Comparison of ENCODE assay signal across 22 cellular contexts in genomic region chr9:96156578-96156977, GRCh38.
DNase-seq lines count a peak whose midpoint lies in the region; ATAC-seq and TF ChIP-seq lines count a peak whose summit lies in the region.
"Had no signal": no experiment of that assay in that cellular context is flagged by ENCODE, and none has a peak within 500 bp of the region (broad histone marks: within the 10 kb centered on the region; RNA-seq: fewer than 3 reads in every experiment).

No MANE protein-coding gene starts in this region.

- H3K36me3 ChIP-seq in BLaER1 (no peaks in the 10 kb centered on the region), SJCRH30 (no peaks in the 10 kb centered on the region), neural progenitor cell (no peaks in the 10 kb centered on the region)
- H3K36me3 ChIP-seq in BLaER1 treated with 17β-estradiol and CSF1 and Interleukin-3, amounts not matched to agents 10 nM and 100 nM, result no peaks in the 10 kb centered on the region
- H3K36me3 ChIP-seq: gastrocnemius medialis, right lobe of liver had no signal

- peaks cover 20% of the 10 kb centered on the region for H3K4me1 Mint-ChIP-seq in neural progenitor cell

- peaks cover 3% of the 10 kb centered on the region for H3K9me3 Mint-ChIP-seq in neural progenitor cell
- H3K9me3 Mint-ChIP-seq: activated naive CD8-positive, alpha-beta T cell treated with anti-CD3 and anti-CD28 coated beads, Interleukin-2, amount 50 U/mL, for 24 hours; activated T-helper 1 cell treated with anti-CD3 and anti-CD28 coated beads, Interleukin-12 subunit alpha, Interleukin-12 subunit beta, Interleukin-2, Interleukin-4 antibody, amounts not matched to agents 30 ng/mL and 10 ng/mL and 1 ng/mL, durations not matched to agents 14 hours and 24 hours and 36 hours; HFFc6 had no signal

- H3K27me3 ChIP-seq in BLaER1 (no peaks in the 10 kb centered on the region), SJCRH30 (no peaks in the 10 kb centered on the region), neural progenitor cell (no peaks in the 10 kb centered on the region)
- no peaks in the 10 kb centered on the region for H3K27me3 ChIP-seq in BLaER1 treated with 17β-estradiol and CSF1 and Interleukin-3, amounts not matched to agents 10 nM and 100 nM
- H3K27me3 ChIP-seq: gastrocnemius medialis, right lobe of liver had no signal

- H3K4me3 Mint-ChIP-seq in neural progenitor cell, result no peak overlapping the region
- H3K4me3 Mint-ChIP-seq: activated naive CD8-positive, alpha-beta T cell treated with anti-CD3 and anti-CD28 coated beads, Interleukin-2, amount 50 U/mL, for 24 hours; activated T-helper 1 cell treated with anti-CD3 and anti-CD28 coated beads, Interleukin-12 subunit alpha, Interleukin-12 subunit beta, Interleukin-2, Interleukin-4 antibody, amounts not matched to agents 30 ng/mL and 10 ng/mL and 1 ng/mL, durations not matched to agents 14 hours and 24 hours and 36 hours; HFFc6 had no signal

- H3K4me1 ChIP-seq in BLaER1 (peaks cover 73% of the 10 kb centered on the region), SJCRH30 (peaks cover 21% of the 10 kb centered on the region), neural progenitor cell (peaks cover 10% of the 10 kb centered on the region)
- peaks cover 46 to 76% (median 65%) of the 10 kb centered on the region in 10 experiments for H3K4me1 ChIP-seq in BLaER1 treated with 17β-estradiol and CSF1 and Interleukin-3, amounts not matched to agents 10 nM and 100 nM
- H3K4me1 ChIP-seq: gastrocnemius medialis, right lobe of liver had no signal

- H3K36me3 Mint-ChIP-seq in neural progenitor cell, result no peaks in the 10 kb centered on the region

- no peak overlapping the region; the same call in 1 of the 2 replicates for H3K9ac ChIP-seq in BLaER1
- H3K9ac ChIP-seq in BLaER1 treated with 17β-estradiol and CSF1 and Interleukin-3, amounts not matched to agents 10 nM and 100 nM, result peak overlapping the region in 3 of 11 experiments; percentile 12 to 31 (median 12); a peak in 6 of 22 replicates
- no peak overlapping the region for H3K9ac ChIP-seq in neural progenitor cell
- H3K9ac ChIP-seq: SK-N-SH had no signal

- peak overlapping the region; percentile 76 for H2AFZ ChIP-seq in neural progenitor cell (replicated peaks)

- peak in 1 of 2 experiments; percentile 61 for DNase-seq in SJCRH30
- DNase-seq in neural progenitor cell (ENCODE audit: low spot score), result peak; percentile 24
- no peak for DNase-seq in T-helper 9 cell
- DNase-seq in HK-2 (ENCODE audit: unreplicated experiment), result no peak
- DNase-seq: activated naive CD8-positive, alpha-beta T cell treated with anti-CD3 and anti-CD28 coated beads, Interleukin-2, amount 50 U/mL, for 24 hours; AML-193; erythroblast; HFFc6; KBM-7; NCI-H1048; NCI-H82; right lobe of liver; SK-N-SH; stimulated activated CD4-positive, alpha-beta T cell treated with anti-CD3 and anti-CD28 coated beads, Interleukin-2, amount 100 ng/mL, for 48 hours; substantia nigra had no signal

- H3K9me3 ChIP-seq in BLaER1 (peaks cover 9% of the 10 kb centered on the region), SJCRH30 (replicated peaks) (no peaks in the 10 kb centered on the region; the same call in 1 of the 2 replicates), neural progenitor cell (ENCODE audit: low read depth) (no peaks in the 10 kb centered on the region)
- peaks cover 0 to 28% (median 6%) of the 10 kb centered on the region in 11 experiments; a peak in 10 of 22 replicates for H3K9me3 ChIP-seq in BLaER1 treated with 17β-estradiol and CSF1 and Interleukin-3, amounts not matched to agents 10 nM and 100 nM (replicated peaks in 1 of 11)
- H3K9me3 ChIP-seq: gastrocnemius medialis, right lobe of liver, SK-N-SH had no signal

- peak overlapping the region; percentile 74 for H3K4me2 ChIP-seq in BLaER1
- peak overlapping the region; percentile 56 to 81 (median 71) for H3K4me2 ChIP-seq in BLaER1 treated with 17β-estradiol and CSF1 and Interleukin-3, amounts not matched to agents 10 nM and 100 nM
- H3K4me2 ChIP-seq in neural progenitor cell, result peak overlapping the region; percentile 31
- H3K4me2 ChIP-seq: SK-N-SH had no signal

- H3K79me2 ChIP-seq in neural progenitor cell (ENCODE audit: low read depth), result no peaks in the 10 kb centered on the region

- H3K27ac ChIP-seq in BLaER1, result peak overlapping the region; percentile 42
- H3K27ac ChIP-seq in BLaER1 treated with 17β-estradiol and CSF1 and Interleukin-3, amounts not matched to agents 10 nM and 100 nM, result peak overlapping the region in 8 of 11 experiments; percentile 30 to 68 (median 42); a peak in 14 of 22 replicates
- H3K27ac ChIP-seq in SJCRH30, result peak overlapping the region; percentile 12; the same call in 1 of the 2 replicates
- no peak overlapping the region for H3K27ac ChIP-seq in neural progenitor cell
- H3K27ac ChIP-seq: right lobe of liver had no signal

- TF ChIP-seq CTCF in neural progenitor cell (IDR thresholded peaks at IDR 0.05), result no peak

- H4K20me1 ChIP-seq in BLaER1, result no peaks in the 10 kb centered on the region
- H4K20me1 ChIP-seq in BLaER1 treated with 17β-estradiol and CSF1 and Interleukin-3, amounts not matched to agents 10 nM and 100 nM, result no peaks in the 10 kb centered on the region
- no peaks in the 10 kb centered on the region for H4K20me1 ChIP-seq in neural progenitor cell (ENCODE audit: low read depth)

- H3K27me3 Mint-ChIP-seq in neural progenitor cell (ENCODE audit: insufficient read depth, low read depth), result peaks cover 18% of the 10 kb centered on the region

- no peaks in the 10 kb centered on the region for H3F3A ChIP-seq in neural progenitor cell (ENCODE audit: low read depth)

- H3K4me3 ChIP-seq in BLaER1 (no peak overlapping the region), SJCRH30 (peak overlapping the region; percentile 22; the same call in 1 of the 2 replicates), neural progenitor cell (no peak overlapping the region)
- no peak overlapping the region for H3K4me3 ChIP-seq in BLaER1 treated with 17β-estradiol and CSF1 and Interleukin-3, amounts not matched to agents 10 nM and 100 nM
- H3K4me3 ChIP-seq: gastrocnemius medialis, right lobe of liver had no signal

- H3K27ac Mint-ChIP-seq in neural progenitor cell, result peak overlapping the region; percentile 4
- H3K27ac Mint-ChIP-seq: activated naive CD8-positive, alpha-beta T cell treated with anti-CD3 and anti-CD28 coated beads, Interleukin-2, amount 50 U/mL, for 24 hours; HFFc6 had no signal

- no peak for ATAC-seq in GM18498 (IDR thresholded peaks at IDR 0.05; ENCODE audit: unreplicated experiment)
- ATAC-seq: activated naive CD8-positive, alpha-beta T cell treated with anti-CD3 and anti-CD28 coated beads, Interleukin-2, amount 50 U/mL, for 24 hours; left lobe of liver; Panc1; right lobe of liver had no signal
